Comparison of ENCODE assay signal across 8 cellular contexts in genomic region chr18:29874519-29875098, GRCh38.
DNase-seq lines count a peak whose midpoint lies in the region; ATAC-seq and TF ChIP-seq lines count a peak whose summit lies in the region.

No MANE protein-coding gene starts in this region.

- no peaks in the 10 kb centered on the region for H3K36me3 ChIP-seq in GM23338 (ENCODE audit: insufficient read depth)
- no peaks in the 10 kb centered on the region for H3K36me3 ChIP-seq in endodermal cell (ENCODE audit: control insufficient read depth, insufficient read depth, low read length)

- peaks cover 14% of the 10 kb centered on the region for H3K9me3 ChIP-seq in endodermal cell (ENCODE audit: control insufficient read depth, low read length)

- no peak overlapping the region for H3K27ac ChIP-seq in GM23338 (ENCODE audit: low read depth)
- H3K27ac ChIP-seq in endodermal cell (ENCODE audit: low read depth, low read length), result no peak overlapping the region

- no peak overlapping the region for H2AFZ ChIP-seq in GM23338

- H3K9me3 Mint-ChIP-seq in GM23338, result peaks cover 30% of the 10 kb centered on the region
- peaks cover 6% of the 10 kb centered on the region for H3K9me3 Mint-ChIP-seq in endodermal cell
- H3K9me3 Mint-ChIP-seq in progenitor cell of endocrine pancreas (ENCODE audit: low read depth), result peaks cover 9% of the 10 kb centered on the region
- H3K9me3 Mint-ChIP-seq in activated naive CD4-positive, alpha-beta T cell treated with anti-CD3 and anti-CD28 coated beads, Interleukin-2, amount 10 ng/mL, durations not matched to agents 7 days and 5 days, result peaks cover 2% of the 10 kb centered on the region

- no peaks in the 10 kb centered on the region for H3K79me2 ChIP-seq in GM23338 (replicated peaks; ENCODE audit: insufficient read depth)

- no peak overlapping the region for H3K4me3 Mint-ChIP-seq in GM23338
- H3K4me3 Mint-ChIP-seq in endodermal cell, result no peak overlapping the region
- H3K4me3 Mint-ChIP-seq in progenitor cell of endocrine pancreas (ENCODE audit: low read depth), result no peak overlapping the region
- no peak overlapping the region for H3K4me3 Mint-ChIP-seq in activated naive CD4-positive, alpha-beta T cell treated with anti-CD3 and anti-CD28 coated beads, Interleukin-2, amount 10 ng/mL, durations not matched to agents 7 days and 5 days

- no peak overlapping the region for H3K4me2 ChIP-seq in GM23338

- no peak overlapping the region for H3K9ac ChIP-seq in endodermal cell (ENCODE audit: extremely low read depth, low read length, poor library complexity, severe bottlenecking)

- peak; percentile 45 for ATAC-seq in GM23338
- no peak for ATAC-seq in GM21423 (IDR thresholded peaks at IDR 0.05; ENCODE audit: unreplicated experiment)
- no peak for ATAC-seq in sciatic nerve

- H3K36me3 Mint-ChIP-seq in GM23338 (ENCODE audit: low read depth), result peaks cover 11% of the 10 kb centered on the region
- H3K36me3 Mint-ChIP-seq in endodermal cell (ENCODE audit: low read depth), result no peaks in the 10 kb centered on the region
- H3K36me3 Mint-ChIP-seq in progenitor cell of endocrine pancreas (ENCODE audit: insufficient read depth), result no peaks in the 10 kb centered on the region
- no peaks in the 10 kb centered on the region for H3K36me3 Mint-ChIP-seq in activated naive CD4-positive, alpha-beta T cell treated with anti-CD3 and anti-CD28 coated beads, Interleukin-2, amount 10 ng/mL, durations not matched to agents 7 days and 5 days

- no peaks in the 10 kb centered on the region for H3K4me1 ChIP-seq in GM23338 (ENCODE audit: insufficient read depth)
- no peaks in the 10 kb centered on the region for H3K4me1 ChIP-seq in endodermal cell (ENCODE audit: control insufficient read depth, insufficient read depth, low read length)

- H3F3A ChIP-seq in GM23338 (replicated peaks; ENCODE audit: low read depth), result no peaks in the 10 kb centered on the region

- peak; percentile 16 for TF ChIP-seq CTCF in AG09319 (IDR thresholded peaks at IDR 0.05; ENCODE audit: low read depth, low read length)
- TF ChIP-seq CTCF in GM23338 (conservative IDR thresholded peaks at IDR 0.05; ENCODE audit: low read depth in 2 of 2), result peak; percentile 71 to 78
- TF ChIP-seq CTCF in endodermal cell (conservative IDR thresholded peaks at IDR 0.05), result peak; percentile 84
- peak; percentile 75 for TF ChIP-seq CTCF in progenitor cell of endocrine pancreas (IDR thresholded peaks at IDR 0.05; ENCODE audit: unreplicated experiment)

- H3K27ac Mint-ChIP-seq in GM23338 (no peak overlapping the region), endodermal cell (no peak overlapping the region), progenitor cell of endocrine pancreas (no peak overlapping the region)
- no peak overlapping the region for H3K27ac Mint-ChIP-seq in activated naive CD4-positive, alpha-beta T cell treated with anti-CD3 and anti-CD28 coated beads, Interleukin-2, amount 10 ng/mL, durations not matched to agents 7 days and 5 days

- H4K20me1 ChIP-seq in GM23338 (replicated peaks; ENCODE audit: insufficient read depth), result no peaks in the 10 kb centered on the region

- H3K9me2 ChIP-seq in GM23338 (ENCODE audit: insufficient read depth), result no peaks in the 10 kb centered on the region

- H3K4me1 Mint-ChIP-seq in GM23338, result no peaks in the 10 kb centered on the region
- no peaks in the 10 kb centered on the region for H3K4me1 Mint-ChIP-seq in endodermal cell
- no peaks in the 10 kb centered on the region for H3K4me1 Mint-ChIP-seq in progenitor cell of endocrine pancreas (ENCODE audit: low read depth)
- no peaks in the 10 kb centered on the region for H3K4me1 Mint-ChIP-seq in activated naive CD4-positive, alpha-beta T cell treated with anti-CD3 and anti-CD28 coated beads, Interleukin-2, amount 10 ng/mL, durations not matched to agents 7 days and 5 days

- intact Hi-C loops in sciatic nerve (cut with DNase I), result no loop called here

- CTCF ChIA-PET in activated naive CD4-positive, alpha-beta T cell treated with anti-CD3 and anti-CD28 coated beads, Interleukin-2, amount 10 ng/mL, durations not matched to agents 7 days and 5 days (lab: Charles Lee), result interaction anchor here (1.3 to 2.0 kb wide), 3 partner anchors 406 to 1098 kb away, joined by 4 to 8 read pairs (median 7); no protein-coding TSS in a partner anchor

- 83 to 86% methylated on average over 1 to 3 of the region's 3 CpGs for WGBS in endodermal cell (ENCODE audit: insufficient coverage in 1 of 2, insufficient read length in 1 of 2), 2 experiments

- no peaks in the 10 kb centered on the region for H3K27me3 Mint-ChIP-seq in GM23338 (ENCODE audit: insufficient read depth, low read depth, poor library complexity)
- no peaks in the 10 kb centered on the region for H3K27me3 Mint-ChIP-seq in endodermal cell (ENCODE audit: insufficient read depth)
- H3K27me3 Mint-ChIP-seq in progenitor cell of endocrine pancreas, result no peaks in the 10 kb centered on the region
- no peaks in the 10 kb centered on the region for H3K27me3 Mint-ChIP-seq in activated naive CD4-positive, alpha-beta T cell treated with anti-CD3 and anti-CD28 coated beads, Interleukin-2, amount 10 ng/mL, durations not matched to agents 7 days and 5 days

- no peaks in the 10 kb centered on the region for H3K27me3 ChIP-seq in GM23338 (ENCODE audit: insufficient read depth)
- no peaks in the 10 kb centered on the region for H3K27me3 ChIP-seq in endodermal cell (ENCODE audit: control insufficient read depth, insufficient read depth, low read length, poor library complexity, severe bottlenecking)

- no peak for DNase-seq in AG09319 (ENCODE audit: extremely low read depth, low read depth)
- peak; percentile 78 for DNase-seq in GM23338 (ENCODE audit: low spot score)
- DNase-seq in NCI-H460 (ENCODE audit: extremely low read depth, low read depth), result peak; percentile 59
- peak; percentile 71 for DNase-seq in endodermal cell
- DNase-seq in progenitor cell of endocrine pancreas (ENCODE audit: low spot score, unreplicated experiment), result peak; percentile 29
- DNase-seq in activated naive CD4-positive, alpha-beta T cell treated with anti-CD3 and anti-CD28 coated beads, Interleukin-2, amount 10 ng/mL, durations not matched to agents 7 days and 5 days, result no peak
- no peak for DNase-seq in sciatic nerve (ENCODE audit: low spot score)

- H3K4me3 ChIP-seq in GM23338 (no peak overlapping the region), endodermal cell (ENCODE audit: low read length) (no peak overlapping the region)

TF ChIP-seq in GM23338, 12 proteins besides CTCF, POLR2A, EP300 and RAD21 (continues in another document):
- no peak for TF ChIP-seq NANOG (IDR thresholded peaks at IDR 0.05; ENCODE audit: borderline replicate concordance)
- no peak for TF ChIP-seq JUNB (IDR thresholded peaks at IDR 0.05; ENCODE audit: unreplicated experiment)
- no peak for TF ChIP-seq STAT1 (IDR thresholded peaks at IDR 0.05; ENCODE audit: unreplicated experiment)

Comparison
In these comparisons a context has a peak if more than half of its experiments do, and no peak if none do; other contexts are left out.
1. DNase-seq: peak in GM23338 (single experiment), NCI-H460 (single experiment), endodermal cell (single experiment) and progenitor cell of endocrine pancreas (single experiment); none in AG09319 (single experiment), activated naive CD4-positive, alpha-beta T cell treated with anti-CD3 and anti-CD28 coated beads, Interleukin-2, amount 10 ng/mL, durations not matched to agents 7 days and 5 days (single experiment) and sciatic nerve (single experiment).
2. CTCF ChIP-seq: peak in every context shown above with its lines; median percentile 84 in endodermal cell; 75 in progenitor cell of endocrine pancreas; 74 in GM23338; 16 in AG09319.